18 cellular contexts compared by ENCODE assay signal in genomic region chr3:82165266-82165665, GRCh38.
DNase-seq lines count a peak whose midpoint lies in the region; TF ChIP-seq lines count a peak whose summit lies in the region.
"Had no signal": no experiment of that assay in that cellular context is flagged by ENCODE, and none has a peak within 500 bp of the region (broad histone marks: within the 10 kb centered on the region; RNA-seq: fewer than 3 reads in every experiment).

No MANE protein-coding gene starts in this region.

- H3K9me3 ChIP-seq in hepatocyte (ENCODE audit: low read depth), result no peaks in the 10 kb centered on the region
- H3K9me3 ChIP-seq: BE2C had no signal

- WGBS in hepatocyte (ENCODE audit: low lambda C conversion rate, missing lambda C conversion rate), result 81% methylated on average over 1 of the region's 1 CpG

- H3K4me2 ChIP-seq in hepatocyte, result no peak overlapping the region

- H3K4me1 ChIP-seq in hepatocyte (ENCODE audit: insufficient read depth), result no peaks in the 10 kb centered on the region
- H3K4me1 ChIP-seq: BE2C had no signal

- DNase-seq in D341Med (ENCODE audit: low spot score), result peak; percentile 24
- DNase-seq in NCI-H82 (lab: John Stamatoyannopoulos, UW), result peak; percentile 36
- peak; percentile 2 for DNase-seq in astrocyte of the hippocampus (ENCODE audit: low read depth, low spot score)
- DNase-seq in NCI-H345 (lab: John Stamatoyannopoulos, UW), result no peak
- DNase-seq in SW 1271 (lab: John Stamatoyannopoulos, UW), result no peak
- DNase-seq in hepatocyte (ENCODE audit: low spot score), result no peak
- DNase-seq: ACHN; BE2C; C1 segment of cervical spinal cord; CD4-positive, CD25-positive, alpha-beta regulatory T cell; CD8-positive, alpha-beta memory T cell; COR-L47; DMS153; DMS79; GDM1; GM23248; HCEC 1CT had no signal

- H2AFZ ChIP-seq in hepatocyte, result no peak overlapping the region

- no peak overlapping the region for H3K4me3 ChIP-seq in hepatocyte
- H3K4me3 ChIP-seq: GM23248 had no signal

- TF ChIP-seq CTCF in hepatocyte (IDR thresholded peaks at IDR 0.05; ENCODE audit: poor library complexity), result no peak

- H4K20me1 ChIP-seq in hepatocyte (ENCODE audit: insufficient read depth, poor library complexity, severe bottlenecking), result no peaks in the 10 kb centered on the region

- no peaks in the 10 kb centered on the region for H3K79me2 ChIP-seq in hepatocyte

- no peaks in the 10 kb centered on the region for H3K27me3 ChIP-seq in hepatocyte
- H3K27me3 ChIP-seq: BE2C had no signal

- peaks cover 4% of the 10 kb centered on the region for H3K9me2 ChIP-seq in hepatocyte (replicated peaks; ENCODE audit: insufficient read depth)

- no peaks in the 10 kb centered on the region for H3K36me3 ChIP-seq in hepatocyte (replicated peaks; ENCODE audit: insufficient read depth, low read depth)
- H3K36me3 ChIP-seq: BE2C had no signal

- no peak overlapping the region for H3K27ac ChIP-seq in hepatocyte
- H3K27ac ChIP-seq: GM23248, HL-60 had no signal

Comparison
In these comparisons a context has a peak if more than half of its experiments do, and no peak if none do; other contexts are left out.
1. DNase-seq: peak in D341Med (single experiment), NCI-H82 (single experiment) and astrocyte of the hippocampus (single experiment); none in NCI-H345 (single experiment), SW 1271 (0 of 2) and hepatocyte (single experiment).